In genomic region chr5:544675-545330, GRCh38 we compare ENCODE assay signal across 18 cellular contexts. TPM values are rescaled to one million over a fixed set of nuclear protein-coding genes. Genes with fewer than 3 reads are reported as not detected.
DNase-seq lines count a peak whose midpoint lies in the region; ATAC-seq, FAIRE-seq and TF ChIP-seq lines count a peak whose summit lies in the region.
"Had no signal": no experiment of that assay in that cellular context is flagged by ENCODE, and none has a peak within 500 bp of the region (broad histone marks: within the 10 kb centered on the region; RNA-seq: fewer than 3 reads in every experiment).

No MANE protein-coding gene starts in this region.

- H3K79me2 ChIP-seq in HepG2 (ENCODE audit: insufficient read depth, low read length): no peaks in the 10 kb centered on the region

- 29% methylated on average over 3 of the region's 9 CpGs for WGBS in HepG2 (ENCODE audit: low lambda C conversion rate)
- WGBS in right lobe of liver (ENCODE audit: insufficient coverage, low coverage, low lambda C conversion rate, missing lambda C conversion rate): 100% methylated on average over 2 of the region's 9 CpGs

- TF ChIP-seq POLR2A in HepG2 (IDR thresholded peaks at IDR 0.05; ENCODE audit: insufficient read depth in 1 of 2, low read depth in 2 of 2, low read length in 2 of 2) (no peak), right lobe of liver (IDR thresholded peaks at IDR 0.05) (no peak)

- TF ChIP-seq CTCF in HepG2 (CRISPR knock-in tag; IDR thresholded peaks at IDR 0.05) (no peak), right lobe of liver (IDR thresholded peaks at IDR 0.05) (no peak)

- peaks cover 18 to 61% of the 10 kb centered on the region in 2 experiments; a peak in 4 of 5 replicates for H3K27me3 ChIP-seq in HepG2 (ENCODE audit: control insufficient read depth in 1 of 2, insufficient read depth in 2 of 2, low read length in 2 of 2)
- H3K27me3 ChIP-seq in right lobe of liver: no peaks in the 10 kb centered on the region
- H3K27me3 ChIP-seq in effector memory CD4-positive, alpha-beta T cell (replicated peaks; ENCODE audit: control insufficient read depth, insufficient read depth, low read length, poor library complexity, severe bottlenecking): no peaks in the 10 kb centered on the region

- no peak overlapping the region for H3K9ac ChIP-seq in HepG2 (ENCODE audit: insufficient read depth, low read depth, low read length)

- no peak for TF ChIP-seq RAD21 in HepG2 (CRISPR knock-in tag; IDR thresholded peaks at IDR 0.05)

- no peak overlapping the region for H3K4me2 ChIP-seq in HepG2 (ENCODE audit: low read depth, low read length)
- H3K4me2 ChIP-seq: PC-9 had no signal

- no peak overlapping the region for H2AFZ ChIP-seq in HepG2 (ENCODE audit: low read length)
- H2AFZ ChIP-seq: PC-9 had no signal

- no peaks in the 10 kb centered on the region for H4K20me1 ChIP-seq in HepG2 (ENCODE audit: insufficient read depth, low read length)

- CTCF ChIA-PET in HepG2 (lab: Yijun Ruan, JAX; ENCODE audit: low intra/inter-chr PET ratio, low total read pairs): no interaction called here

- intact Hi-C loops in HepG2 (cut with micrococcal nuclease; ENCODE audit: unreplicated experiment) (no loop called here), right lobe of liver (cut with DNase I) (no loop called here)

- no peak for FAIRE-seq in HepG2 (lab: Jason Lieb, UNC)

- ATAC-seq in HepG2: no peak
- no peak for ATAC-seq in right lobe of liver
- ATAC-seq in HG03045 (IDR thresholded peaks at IDR 0.05; ENCODE audit: unreplicated experiment): no peak
- no peak for ATAC-seq in GM21528 (IDR thresholded peaks at IDR 0.05; ENCODE audit: low FRiP score, unreplicated experiment)
- ATAC-seq: foreskin keratinocyte had no signal

- H3K36me3 ChIP-seq in HepG2 (replicated peaks in 1 of 2; ENCODE audit: control insufficient read depth in 1 of 2, insufficient read depth in 2 of 2, low read length in 2 of 2) (no peaks in the 10 kb centered on the region), right lobe of liver (no peaks in the 10 kb centered on the region)
- H3K36me3 ChIP-seq in effector memory CD4-positive, alpha-beta T cell (ENCODE audit: control insufficient read depth, insufficient read depth, low read length): no peaks in the 10 kb centered on the region
- H3K36me3 ChIP-seq: SJSA1, spleen had no signal

- TF ChIP-seq EP300 in HepG2 (IDR thresholded peaks at IDR 0.05; ENCODE audit: low read depth in 2 of 2, low read length in 2 of 2) (no peak), HepG2 (CRISPR knock-in tag; IDR thresholded peaks at IDR 0.05; ENCODE audit: borderline replicate concordance) (no peak)

- in situ Hi-C loops in HepG2 (cut with HindIII; ENCODE audit: extremely low pct_ligation_motif_present, low pct_unique_long_range_greater_than_20kb): no loop called here

- POLR2A ChIA-PET in HepG2 (lab: Yijun Ruan, JAX): no interaction called here

- H3K27ac ChIP-seq in HepG2 (ENCODE audit: extremely low read length, insufficient read depth, low read length) (no peak overlapping the region), right lobe of liver (no peak overlapping the region)
- no peak overlapping the region for H3K27ac ChIP-seq in effector memory CD4-positive, alpha-beta T cell (ENCODE audit: insufficient read depth, low read length, poor library complexity, severe bottlenecking)
- H3K27ac ChIP-seq: foreskin keratinocyte, PC-9, SJSA1 had no signal

- no peaks in the 10 kb centered on the region for H3K9me3 ChIP-seq in HepG2 (ENCODE audit: low read length)
- H3K9me3 ChIP-seq in right lobe of liver: no peaks in the 10 kb centered on the region
- no peaks in the 10 kb centered on the region for H3K9me3 ChIP-seq in effector memory CD4-positive, alpha-beta T cell (ENCODE audit: control insufficient read depth, low read length)
- H3K9me3 ChIP-seq: Caco-2, SJSA1 had no signal

- DNase-seq in HepG2 (ENCODE audit: low spot score) (no peak), right lobe of liver (no peak), NAMALWA (ENCODE audit: low spot score) (peak; percentile 56), C1 segment of cervical spinal cord (lab: John Stamatoyannopoulos, UW) (no peak), Kasumi-1 (lab: John Stamatoyannopoulos, UW) (no peak)
- no peak for DNase-seq in effector memory CD4-positive, alpha-beta T cell
- DNase-seq: activated CD8-positive, alpha-beta memory T cell treated with anti-CD3 and anti-CD28 coated beads, Interleukin-2, amount 50 U/mL, for 48 hours; amniotic stem cell; foreskin keratinocyte; kidney glomerular epithelial cell; mesendoderm; PC-9; T-helper 9 cell had no signal

- H3K4me3 ChIP-seq in HepG2 (replicated peaks in 1 of 3; ENCODE audit: insufficient read depth in 1 of 3, low read depth in 2 of 3, low read length in 3 of 3) (no peak overlapping the region), right lobe of liver (no peak overlapping the region)
- peak overlapping the region; percentile 42 for H3K4me3 ChIP-seq in effector memory CD4-positive, alpha-beta T cell (ENCODE audit: insufficient read depth, low read depth, low read length, poor library complexity, severe bottlenecking)
- H3K4me3 ChIP-seq: PC-9, SJSA1 had no signal

- BruUV-seq in HepG2 (replicated peaks; lab: Mats Ljungman, UMichigan): no TSS peak

- H3K4me1 ChIP-seq in HepG2 (ENCODE audit: insufficient read depth, low read length) (peaks cover 22% of the 10 kb centered on the region), right lobe of liver (no peaks in the 10 kb centered on the region)
- H3K4me1 ChIP-seq in effector memory CD4-positive, alpha-beta T cell (ENCODE audit: control insufficient read depth, insufficient read depth, low read length, poor library complexity, severe bottlenecking): peaks cover 12% of the 10 kb centered on the region
- H3K4me1 ChIP-seq: foreskin keratinocyte, SJSA1 had no signal

TF ChIP-seq in HepG2, 621 proteins besides CTCF, POLR2A, EP300 and RAD21 (continues in another document):
- no peak for TF ChIP-seq RNF2 (conservative IDR thresholded peaks at IDR 0.05; ENCODE audit: low read depth)
- TF ChIP-seq CCAR2 (optimal IDR thresholded peaks at IDR 0.05; ENCODE audit: low read depth, low read length): no peak
- TF ChIP-seq CEBPZ (IDR thresholded peaks at IDR 0.05; ENCODE audit: low read length): no peak
- TF ChIP-seq ZNF275 (CRISPR knock-in tag; IDR thresholded peaks at IDR 0.05; ENCODE audit: borderline replicate concordance): no peak
- no peak for TF ChIP-seq SIX4 (CRISPR knock-in tag; IDR thresholded peaks at IDR 0.05)

RNA-seq across cellular contexts. Expression of gene SLC9A3, which starts 20.6 kb away (rescaled TPM):
- total RNA-seq in HepG2 (2016; rRNA removed; fragmentation: Illumina TruSeq; extraction: Trizol) (1.2 and 1.8 TPM in 2 replicates), right lobe of liver (1 to 10 TPM in 2 of 6 experiments, under 1 TPM in 4; 0.32 to 1.8 (median 0.46) TPM)
- total RNA-seq in HepG2 (2016; cell fraction: cytosol; rRNA removed; fragmentation: Illumina TruSeq; extraction: Trizol; ENCODE audit: low read depth): 0.30 and 0.35 TPM in 2 replicates
- total RNA-seq in HepG2 (2016; cell fraction: insoluble cytoplasmic fraction; rRNA removed; fragmentation: Illumina TruSeq; extraction: Trizol): 1.3 and 1.6 TPM in 2 replicates
- total RNA-seq in HepG2 (2016; cell fraction: membrane; rRNA removed; fragmentation: Illumina TruSeq; extraction: Trizol): 1.5 and 1.9 TPM in 2 replicates
- total RNA-seq in HepG2 (2016; cell fraction: nucleus; rRNA removed; fragmentation: Illumina TruSeq; extraction: Trizol): 1.1 and 1.2 TPM in 2 replicates
- 1.5 and 1.9 TPM in 2 replicates for polyA plus RNA-seq in HepG2 (2011; rRNA removed)
- 1.4 TPM in 2 replicates for polyA plus RNA-seq in HepG2 (2011; cell fraction: cytosol; rRNA removed)
- 2.2 and 2.4 TPM in 2 replicates for polyA plus RNA-seq in HepG2 (2011; cell fraction: nucleus; rRNA removed)
- polyA plus RNA-seq in HepG2 (2012): 1.1 and 1.4 TPM in 2 replicates
- polyA plus RNA-seq in HepG2 (2016; cell fraction: cytosol; fragmentation: Illumina TruSeq; extraction: Trizol; ENCODE audit: low read depth): 0.37 and 0.43 TPM in 2 replicates
- 1.7 and 1.8 TPM in 2 replicates for polyA plus RNA-seq in HepG2 (2016; cell fraction: insoluble cytoplasmic fraction; fragmentation: Illumina TruSeq; extraction: Trizol; ENCODE audit: low read depth)
- 1.4 and 1.6 TPM in 2 replicates for polyA plus RNA-seq in HepG2 (2016; cell fraction: membrane; fragmentation: Illumina TruSeq; extraction: Trizol; ENCODE audit: low read depth)
- 1.9 and 2.4 TPM in 2 replicates for polyA plus RNA-seq in HepG2 (2016; cell fraction: nucleus; fragmentation: Illumina TruSeq; extraction: Trizol; ENCODE audit: insufficient read depth, low read depth)
- 0.76 and 1.0 TPM in 2 replicates for polyA minus RNA-seq in HepG2 (2011; rRNA and poly(A)+ RNA removed; ENCODE audit: low replicate concordance)
- 0.35 and 0.49 TPM in 2 replicates for polyA minus RNA-seq in HepG2 (2011; cell fraction: cytosol; rRNA and poly(A)+ RNA removed)
- polyA minus RNA-seq in HepG2 (2011; cell fraction: nucleus; rRNA and poly(A)+ RNA removed): 0.99 and 1.0 TPM in 2 replicates
